In the genomic region with DNA sequence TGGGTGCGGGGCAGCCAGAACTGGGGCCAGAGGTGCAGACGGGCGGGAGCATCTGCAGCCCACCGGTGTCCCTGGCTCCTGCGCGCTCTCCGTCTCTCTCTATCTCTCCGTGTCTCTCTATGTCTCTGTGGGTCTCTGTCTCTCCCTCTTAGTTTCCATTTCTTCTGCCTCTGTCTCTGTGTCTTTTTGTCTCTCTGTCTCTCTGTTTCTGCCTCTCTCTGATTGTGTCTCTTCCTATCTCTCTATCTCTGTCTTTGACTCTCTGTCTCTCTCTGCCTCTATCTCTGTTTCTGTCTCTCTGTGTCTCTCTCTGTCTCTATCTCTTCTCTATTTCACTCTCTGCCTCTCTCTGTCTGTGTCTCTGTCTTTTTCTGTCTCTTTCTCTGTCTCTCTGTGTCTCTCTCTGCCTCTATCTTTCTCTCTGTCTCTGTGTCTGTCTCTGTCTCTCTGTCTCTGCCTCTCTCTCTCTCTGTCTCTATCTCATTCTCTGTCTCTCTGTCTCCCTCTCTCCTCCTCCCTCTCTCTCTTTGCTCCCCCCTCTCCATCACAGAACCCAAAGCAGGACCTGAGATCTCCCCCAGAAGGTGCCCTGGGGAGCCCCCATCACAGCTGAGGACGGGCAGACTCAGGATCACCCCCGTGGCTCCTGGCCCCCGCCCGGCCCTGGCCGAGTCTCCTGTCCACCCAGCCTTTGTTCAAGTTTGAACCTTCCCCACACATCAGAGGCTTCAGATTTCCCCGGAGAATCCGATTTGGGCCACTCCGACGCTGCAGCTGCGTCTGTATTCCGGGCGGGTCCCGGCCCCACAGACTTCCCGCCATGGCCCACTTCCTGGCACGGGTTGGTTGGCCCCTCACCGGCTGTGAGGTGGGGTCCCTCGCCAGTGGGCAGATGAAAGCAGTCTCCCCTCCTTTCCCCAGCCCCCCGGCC, we compare ENCODE assay signal across 2 cellular contexts.
TF ChIP-seq lines count a peak whose summit lies in the region.

No MANE protein-coding gene starts in this region.

TF ChIP-seq in A549, 52 proteins besides CTCF, POLR2A, EP300 and RAD21:
- TF ChIP-seq POLR2AphosphoS2 (conservative IDR thresholded peaks at IDR 0.05; ENCODE audit: low read length) (no peak), CHD4 (IDR thresholded peaks at IDR 0.05; ENCODE audit: borderline replicate concordance) (no peak), MAFK (IDR thresholded peaks at IDR 0.05; ENCODE audit: partially characterized antibody) (no peak), JUN (IDR thresholded peaks at IDR 0.05) (no peak), JUNB (IDR thresholded peaks at IDR 0.05) (no peak), EHF (CRISPR knock-in tag; IDR thresholded peaks at IDR 0.05) (no peak), SMC3 (IDR thresholded peaks at IDR 0.05) (no peak)
- TF ChIP-seq, protein P1, sequence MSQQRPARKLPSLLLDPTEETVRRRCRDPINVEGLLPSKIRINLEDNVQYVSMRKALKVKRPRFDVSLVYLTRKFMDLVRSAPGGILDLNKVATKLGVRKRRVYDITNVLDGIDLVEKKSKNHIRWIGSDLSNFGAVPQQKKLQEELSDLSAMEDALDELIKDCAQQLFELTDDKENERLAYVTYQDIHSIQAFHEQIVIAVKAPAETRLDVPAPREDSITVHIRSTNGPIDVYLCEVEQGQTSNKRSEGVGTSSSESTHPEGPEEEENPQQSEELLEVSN (IDR thresholded peaks at IDR 0.05; ENCODE audit: borderline replicate concordance, low read depth), result no peak
- TF ChIP-seq, protein P2, sequence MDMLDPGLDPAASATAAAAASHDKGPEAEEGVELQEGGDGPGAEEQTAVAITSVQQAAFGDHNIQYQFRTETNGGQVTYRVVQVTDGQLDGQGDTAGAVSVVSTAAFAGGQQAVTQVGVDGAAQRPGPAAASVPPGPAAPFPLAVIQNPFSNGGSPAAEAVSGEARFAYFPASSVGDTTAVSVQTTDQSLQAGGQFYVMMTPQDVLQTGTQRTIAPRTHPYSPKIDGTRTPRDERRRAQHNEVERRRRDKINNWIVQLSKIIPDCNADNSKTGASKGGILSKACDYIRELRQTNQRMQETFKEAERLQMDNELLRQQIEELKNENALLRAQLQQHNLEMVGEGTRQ (IDR thresholded peaks at IDR 0.05), result no peak

TF ChIP-seq in H1, 55 proteins besides CTCF, POLR2A, EP300 and RAD21:
- TF ChIP-seq TAF7 (optimal IDR thresholded peaks at IDR 0.05; ENCODE audit: borderline replicate concordance, low read depth, low read length), result no peak
- TF ChIP-seq BRCA1 (IDR thresholded peaks at IDR 0.05; ENCODE audit: low read depth, low read length), result no peak
- no peak for TF ChIP-seq CBX5 (IDR thresholded peaks at IDR 0.05; ENCODE audit: low read depth, low read length)
- TF ChIP-seq, protein P1 (IDR thresholded peaks at IDR 0.05), result no peak
- TF ChIP-seq, protein P3, sequence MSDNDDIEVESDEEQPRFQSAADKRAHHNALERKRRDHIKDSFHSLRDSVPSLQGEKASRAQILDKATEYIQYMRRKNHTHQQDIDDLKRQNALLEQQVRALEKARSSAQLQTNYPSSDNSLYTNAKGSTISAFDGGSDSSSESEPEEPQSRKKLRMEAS (IDR thresholded peaks at IDR 0.05), result no peak
- TF ChIP-seq SP1 (IDR thresholded peaks at IDR 0.05; ENCODE audit: low read depth, low read length), result no peak
TF ChIP-seq in H1: peak in this region for 0.
